ENCODE assay signal across 21 cellular contexts in the genomic region with DNA sequence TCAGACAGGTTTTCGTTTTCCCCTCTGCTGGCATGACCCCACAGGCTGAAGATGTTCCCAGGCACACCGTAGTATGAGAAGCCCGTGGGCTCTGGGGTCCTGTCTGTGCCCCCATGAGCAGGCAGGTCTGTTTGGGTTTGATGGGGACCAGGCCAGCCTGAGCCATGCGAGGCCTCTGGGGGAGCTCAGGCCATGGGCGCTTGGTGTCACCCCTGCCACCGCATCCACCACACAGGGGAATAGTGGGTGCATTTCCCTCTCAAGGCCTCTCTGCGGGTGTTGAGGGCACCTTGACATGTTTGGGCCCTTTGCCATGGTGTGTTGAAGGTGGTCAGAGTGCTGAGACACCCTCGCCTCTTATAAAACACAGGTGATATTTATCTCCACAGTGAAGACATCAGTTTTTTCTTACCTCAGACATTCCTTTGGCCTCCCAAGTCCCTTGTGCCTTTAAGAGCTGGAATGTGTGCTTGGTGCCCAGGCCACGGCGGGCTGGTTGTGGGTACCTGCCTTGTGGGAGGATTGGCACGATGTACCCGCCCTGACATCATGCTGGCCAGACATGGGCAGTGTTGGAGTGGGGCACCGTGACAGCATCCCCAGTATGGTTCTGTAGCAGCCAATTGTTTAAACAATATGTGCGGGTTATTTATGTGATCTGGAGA.
A peak's percentile ranks its signal among the peaks of the same experiment; 100 is the strongest.
DNase-seq lines count a peak whose midpoint lies in the region; ATAC-seq and TF ChIP-seq lines count a peak whose summit lies in the region.
"Had no signal": no experiment of that assay in that cellular context is flagged by ENCODE, and none has a peak within 500 bp of the region (broad histone marks: within the 10 kb centered on the region; RNA-seq: fewer than 3 reads in every experiment).

No MANE protein-coding gene starts in this region.

- H3K36me3 Mint-ChIP-seq in Caco-2 (ENCODE audit: insufficient read depth, unreplicated experiment): no peaks in the 10 kb centered on the region
- H3K36me3 Mint-ChIP-seq: IgD-negative memory B cell had no signal

- WGBS in right cardiac atrium: 75% methylated on average over 14 of the region's 14 CpGs

- no peak for ATAC-seq in Right ventricle myocardium inferior
- peak; percentile 17 to 31 for ATAC-seq in right cardiac atrium
- ATAC-seq in SK-N-SH treated with all-trans-retinoic acid at 6 μM for 48 hours: no peak
- ATAC-seq: GM23338, HCT116 had no signal

- H3K9me3 Mint-ChIP-seq in Caco-2 (ENCODE audit: unreplicated experiment): no peaks in the 10 kb centered on the region
- H3K9me3 Mint-ChIP-seq: GM23338, IgD-negative memory B cell had no signal

- H3K79me2 ChIP-seq in osteoblast (ENCODE audit: insufficient read depth, low read length): no peaks in the 10 kb centered on the region

- no TSS peak for BruUV-seq in Caco-2 (replicated peaks; lab: Mats Ljungman, UMichigan)

- H3K27me3 Mint-ChIP-seq in Caco-2 (ENCODE audit: insufficient read depth, unreplicated experiment): no peaks in the 10 kb centered on the region

- H4K20me1 ChIP-seq in osteoblast (ENCODE audit: insufficient read depth, low read length): no peaks in the 10 kb centered on the region
- H4K20me1 ChIP-seq: BLaER1 had no signal

- TF ChIP-seq CTCF in right atrium auricular region (IDR thresholded peaks at IDR 0.05) (no peak), osteoblast (IDR thresholded peaks at IDR 0.05; ENCODE audit: extremely low read depth, low read depth, low read length) (no peak), Caco-2 (IDR thresholded peaks at IDR 0.05; ENCODE audit: insufficient read depth in 1 of 2, low read depth in 1 of 2, low read length in 1 of 2, severe bottlenecking in 1 of 2, unreplicated experiment in 1 of 2) (no peak)

- H3K4me3 Mint-ChIP-seq in Caco-2 (ENCODE audit: unreplicated experiment): no peak overlapping the region
- H3K4me3 Mint-ChIP-seq: GM23338, IgD-negative memory B cell had no signal

- DNase-seq in Right ventricle myocardium inferior (ENCODE audit: missing footprints) (peak; percentile 64), right atrium auricular region (ENCODE audit: low spot score) (no peak), right cardiac atrium (peak in 1 of 3 donors; percentile 44), osteoblast (ENCODE audit: insufficient read length, low spot score, missing footprints) (peak; percentile 57), SJCRH30 (no peak), Caco-2 (no peak)
- no peak for DNase-seq in activated naive CD4-positive, alpha-beta T cell (lab: John Stamatoyannopoulos, UW)
- DNase-seq: DMS 273 treated with DMSO at 0.1 percent for 48 hours; GF-D8; Kasumi-1; MM.1S; NCI-H1092 treated with DMSO at 0.1 percent for 48 hours; NCI-H1694; NCI-H446; NK-92 treated with Interleukin-12 subunit alpha and Interleukin-12 subunit beta, amount 100 ng/mL, for 24 hours had no signal

- H3K27ac ChIP-seq in right atrium auricular region (no peak overlapping the region), right cardiac atrium (ENCODE audit: low read length) (no peak overlapping the region), osteoblast (ENCODE audit: low read depth, low read length) (no peak overlapping the region), SJCRH30 (no peak overlapping the region)
- H3K27ac ChIP-seq: BLaER1, HL-60 had no signal

- H3K27me3 ChIP-seq in right atrium auricular region: no peaks in the 10 kb centered on the region
- no peaks in the 10 kb centered on the region for H3K27me3 ChIP-seq in right cardiac atrium (ENCODE audit: control insufficient read depth, insufficient read depth)
- peaks cover 7% of the 10 kb centered on the region for H3K27me3 ChIP-seq in osteoblast (ENCODE audit: insufficient read depth, low read length)
- H3K27me3 ChIP-seq in SJCRH30: peaks cover 10% of the 10 kb centered on the region
- H3K27me3 ChIP-seq in Caco-2 (replicated peaks; ENCODE audit: control insufficient read depth, insufficient read depth, low read length): no peaks in the 10 kb centered on the region
- H3K27me3 ChIP-seq: BLaER1 had no signal

- CTCF ChIA-PET in Caco-2 (lab: Charles Lee): no interaction called here

- no peaks in the 10 kb centered on the region for H3K4me1 Mint-ChIP-seq in Caco-2 (ENCODE audit: low read depth, unreplicated experiment)
- H3K4me1 Mint-ChIP-seq: IgD-negative memory B cell had no signal

- intact Hi-C loops in Right ventricle myocardium inferior (cut with DNase I) (no loop called here), right cardiac atrium (cut with DNase I) (no loop called here), Caco-2 (cut with micrococcal nuclease; ENCODE audit: unreplicated experiment) (no loop called here)

- H3K36me3 ChIP-seq in right atrium auricular region (peaks cover 3% of the 10 kb centered on the region), osteoblast (ENCODE audit: insufficient read depth, low read length) (no peaks in the 10 kb centered on the region), SJCRH30 (no peaks in the 10 kb centered on the region), Caco-2 (ENCODE audit: control insufficient read depth, insufficient read depth, low read length) (no peaks in the 10 kb centered on the region)

- peaks cover 0 to 24% of the 10 kb centered on the region in 2 donors for H3K4me1 ChIP-seq in right atrium auricular region
- no peaks in the 10 kb centered on the region for H3K4me1 ChIP-seq in right cardiac atrium (ENCODE audit: control insufficient read depth, insufficient read depth, low read length)
- H3K4me1 ChIP-seq in osteoblast (ENCODE audit: insufficient read depth, low read length): no peaks in the 10 kb centered on the region
- H3K4me1 ChIP-seq in SJCRH30: no peaks in the 10 kb centered on the region
- H3K4me1 ChIP-seq in Caco-2: no peaks in the 10 kb centered on the region

- H3K9me3 ChIP-seq in right atrium auricular region: no peaks in the 10 kb centered on the region
- H3K9me3 ChIP-seq in right cardiac atrium (ENCODE audit: control insufficient read depth, low read length): no peaks in the 10 kb centered on the region
- no peaks in the 10 kb centered on the region for H3K9me3 ChIP-seq in osteoblast (ENCODE audit: low read depth, low read length)
- H3K9me3 ChIP-seq in SJCRH30 (replicated peaks): no peaks in the 10 kb centered on the region
- H3K9me3 ChIP-seq in Caco-2: no peaks in the 10 kb centered on the region
- H3K9me3 ChIP-seq: BLaER1 had no signal

- no peak overlapping the region for H3K4me3 ChIP-seq in right atrium auricular region
- H3K4me3 ChIP-seq in right cardiac atrium (ENCODE audit: low read length): no peak overlapping the region
- H3K4me3 ChIP-seq in osteoblast (ENCODE audit: insufficient read depth, low read length): no peak overlapping the region
- no peak overlapping the region for H3K4me3 ChIP-seq in SJCRH30
- no peak overlapping the region for H3K4me3 ChIP-seq in Caco-2 (ENCODE audit: low read depth, low read length)
- H3K4me3 ChIP-seq: BLaER1, GM23338 had no signal

- H2AFZ ChIP-seq in osteoblast (ENCODE audit: low read length): no peak overlapping the region
- H2AFZ ChIP-seq: GM23338 had no signal

- H3K4me2 ChIP-seq in osteoblast (ENCODE audit: insufficient read depth, low read length): no peak overlapping the region
- H3K4me2 ChIP-seq: BLaER1, GM23338 had no signal

- no peak overlapping the region for H3K27ac Mint-ChIP-seq in Caco-2 (ENCODE audit: unreplicated experiment)
- H3K27ac Mint-ChIP-seq: GM23338, IgD-negative memory B cell had no signal

- POLR2A ChIA-PET in Caco-2 (lab: Charles Lee): interaction anchor here (0.5 kb wide), 1 partner anchor 38 kb away, joined by 4 read pairs; no protein-coding TSS in a partner anchor

TF ChIP-seq in SK-N-SH treated with all-trans-retinoic acid at 6 μM for 48 hours, 23 proteins besides CTCF, POLR2A, EP300 and RAD21:
- TF ChIP-seq ZNF70 (CRISPR knock-in tag; IDR thresholded peaks at IDR 0.05) (no peak), ZFP30 (CRISPR knock-in tag; IDR thresholded peaks at IDR 0.05) (no peak), RARB (CRISPR knock-in tag; IDR thresholded peaks at IDR 0.05) (no peak), CSDC2 (CRISPR knock-in tag; IDR thresholded peaks at IDR 0.05) (no peak), ZC3H10 (CRISPR knock-in tag; IDR thresholded peaks at IDR 0.05) (no peak), ESRRG (CRISPR knock-in tag; IDR thresholded peaks at IDR 0.05) (no peak)
- TF ChIP-seq, protein P1, sequence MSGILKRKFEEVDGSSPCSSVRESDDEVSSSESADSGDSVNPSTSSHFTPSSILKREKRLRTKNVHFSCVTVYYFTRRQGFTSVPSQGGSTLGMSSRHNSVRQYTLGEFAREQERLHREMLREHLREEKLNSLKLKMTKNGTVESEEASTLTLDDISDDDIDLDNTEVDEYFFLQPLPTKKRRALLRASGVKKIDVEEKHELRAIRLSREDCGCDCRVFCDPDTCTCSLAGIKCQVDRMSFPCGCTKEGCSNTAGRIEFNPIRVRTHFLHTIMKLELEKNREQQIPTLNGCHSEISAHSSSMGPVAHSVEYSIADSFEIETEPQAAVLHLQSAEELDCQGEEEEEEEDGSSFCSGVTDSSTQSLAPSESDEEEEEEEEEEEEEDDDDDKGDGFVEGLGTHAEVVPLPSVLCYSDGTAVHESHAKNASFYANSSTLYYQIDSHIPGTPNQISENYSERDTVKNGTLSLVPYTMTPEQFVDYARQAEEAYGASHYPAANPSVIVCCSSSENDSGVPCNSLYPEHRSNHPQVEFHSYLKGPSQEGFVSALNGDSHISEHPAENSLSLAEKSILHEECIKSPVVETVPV (CRISPR knock-in tag; IDR thresholded peaks at IDR 0.05): no peak
TF ChIP-seq in SK-N-SH treated with all-trans-retinoic acid at 6 μM for 48 hours: peak in this region for 0.

Comparison
In these comparisons a context has a peak if more than half of its experiments do, and no peak if none do; other contexts are left out.
1. ATAC-seq: peak in right cardiac atrium (2 of 2); none in Right ventricle myocardium inferior (single experiment) and SK-N-SH treated with all-trans-retinoic acid at 6 μM for 48 hours (single experiment).
2. DNase-seq: peak in Right ventricle myocardium inferior (single experiment) and osteoblast (single experiment); none in right atrium auricular region (single experiment), SJCRH30 (0 of 2), Caco-2 (0 of 2) and activated naive CD4-positive, alpha-beta T cell (0 of 4).